Comparison of ENCODE assay signal across 21 cellular contexts in the genomic region with DNA sequence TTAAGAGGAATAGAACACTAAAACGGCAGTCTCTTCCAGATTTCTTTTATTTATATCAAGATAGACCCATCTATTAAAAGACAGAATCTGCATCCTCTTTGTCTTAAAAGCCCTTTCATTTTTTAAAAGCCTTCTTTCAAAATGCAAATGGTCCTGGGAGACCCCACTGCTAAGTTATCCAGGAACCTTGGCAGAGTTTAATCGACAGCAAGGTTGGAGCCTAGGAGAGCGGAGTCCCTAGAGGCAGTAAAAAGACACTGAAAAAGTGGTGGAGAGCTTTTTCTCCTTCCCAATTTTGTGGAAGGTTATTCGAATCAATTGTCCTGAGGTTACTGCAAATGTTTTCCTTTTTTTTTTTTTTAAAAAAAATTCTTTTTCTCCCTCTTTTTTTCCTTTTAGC.
"Had no signal": no experiment of that assay in that cellular context is flagged by ENCODE, and none has a peak within 500 bp of the region (broad histone marks: within the 10 kb centered on the region; RNA-seq: fewer than 3 reads in every experiment).

No MANE protein-coding gene starts in this region.

- H3K9me3 Mint-ChIP-seq: naive B cell; nephron; stimulated activated naive B cell treated with anti-CD40 and anti-IgM and Interleukin-4, amounts not matched to agents 10 μg/mL and 1 μg/mL and 100 μg/mL, for 72 hours; stimulated activated naive CD8-positive, alpha-beta T cell treated with anti-CD3 and anti-CD28 coated beads, Interleukin-15, amount 100 ng/mL, for 72 hours had no signal

- H3K27ac Mint-ChIP-seq: naive B cell; stimulated activated naive B cell treated with anti-CD40 and anti-IgM and Interleukin-4, amounts not matched to agents 10 μg/mL and 1 μg/mL and 100 μg/mL, for 72 hours; stimulated activated naive CD8-positive, alpha-beta T cell treated with anti-CD3 and anti-CD28 coated beads, Interleukin-15, amount 100 ng/mL, for 72 hours had no signal

- H3K4me1 Mint-ChIP-seq: naive B cell; stimulated activated naive B cell treated with anti-CD40 and anti-IgM and Interleukin-4, amounts not matched to agents 10 μg/mL and 1 μg/mL and 100 μg/mL, for 72 hours; stimulated activated naive CD8-positive, alpha-beta T cell treated with anti-CD3 and anti-CD28 coated beads, Interleukin-15, amount 100 ng/mL, for 72 hours had no signal

- H3K27ac ChIP-seq: dorsolateral prefrontal cortex, neutrophil, spleen, testis, tibial nerve, upper lobe of right lung, vagina had no signal

- H3K27me3 ChIP-seq: dorsolateral prefrontal cortex, neutrophil, spleen, testis, tibial nerve, upper lobe of right lung, vagina had no signal

- DNase-seq: cortex of kidney; dorsolateral prefrontal cortex; effector CD8-positive, alpha-beta T cell; kidney glomerular epithelial cell; mesendoderm; naive B cell; posterior cingulate gyrus; spleen; stimulated activated CD4-positive, alpha-beta T cell treated with anti-CD3 and anti-CD28 coated beads, Interleukin-15, amount 100 ng/mL, for 24 hours; stimulated activated CD4-positive, alpha-beta T cell treated with anti-CD3 and anti-CD28 coated beads, Interleukin-1b, Interleukin-23, amount 100 ng/mL, for 48 hours; stimulated activated CD4-positive, alpha-beta T cell treated with anti-CD3 and anti-CD28 coated beads, Interleukin-4, amount 100 ng/mL, for 24 hours; stimulated activated naive B cell treated with anti-CD40 and anti-IgM and Interleukin-4, amounts not matched to agents 10 μg/mL and 1 μg/mL and 100 μg/mL, for 72 hours; stimulated activated naive CD8-positive, alpha-beta T cell treated with anti-CD3 and anti-CD28 coated beads, Interleukin-15, amount 100 ng/mL, for 72 hours; testis; upper lobe of right lung had no signal

- H3K4me1 ChIP-seq: spleen, testis, tibial nerve, upper lobe of right lung, vagina had no signal

- H3K27me3 Mint-ChIP-seq: stimulated activated naive CD8-positive, alpha-beta T cell treated with anti-CD3 and anti-CD28 coated beads, Interleukin-15, amount 100 ng/mL, for 72 hours had no signal

- H3K36me3 Mint-ChIP-seq: naive B cell; stimulated activated naive B cell treated with anti-CD40 and anti-IgM and Interleukin-4, amounts not matched to agents 10 μg/mL and 1 μg/mL and 100 μg/mL, for 72 hours had no signal

- H3K9me3 ChIP-seq: neutrophil, spleen, testis, tibial nerve, upper lobe of right lung, vagina had no signal

- H3K4me3 ChIP-seq: dorsolateral prefrontal cortex, spleen, testis, tibial nerve, upper lobe of right lung, vagina had no signal

- H3K4me3 Mint-ChIP-seq: naive B cell; nephron; stimulated activated naive B cell treated with anti-CD40 and anti-IgM and Interleukin-4, amounts not matched to agents 10 μg/mL and 1 μg/mL and 100 μg/mL, for 72 hours; stimulated activated naive CD8-positive, alpha-beta T cell treated with anti-CD3 and anti-CD28 coated beads, Interleukin-15, amount 100 ng/mL, for 72 hours had no signal

- H3K36me3 ChIP-seq: neutrophil, spleen, tibial nerve, upper lobe of right lung, vagina had no signal

- ATAC-seq: esophagus mucosa; sciatic nerve; stimulated activated naive B cell treated with anti-CD40 and anti-IgM and Interleukin-4, amounts not matched to agents 10 μg/mL and 1 μg/mL and 100 μg/mL, for 72 hours; stimulated activated naive CD8-positive, alpha-beta T cell treated with anti-CD3 and anti-CD28 coated beads, Interleukin-15, amount 100 ng/mL, for 72 hours; upper lobe of right lung had no signal
